In genomic region chr1:2602311-2602835, GRCh38 we compare ENCODE assay signal across 1 cellular context.
TF ChIP-seq lines count a peak whose summit lies in the region.

No MANE protein-coding gene starts in this region.

TF ChIP-seq in SK-N-SH treated with all-trans-retinoic acid at 6 μM for 48 hours, 23 proteins besides CTCF, POLR2A, EP300 and RAD21 (continued from another document):
- TF ChIP-seq TSHZ2 (CRISPR knock-in tag; IDR thresholded peaks at IDR 0.05): no peak
- TF ChIP-seq ZNF70 (CRISPR knock-in tag; IDR thresholded peaks at IDR 0.05): no peak
- TF ChIP-seq TCF4 (CRISPR knock-in tag; IDR thresholded peaks at IDR 0.05; ENCODE audit: borderline replicate concordance): no peak
- no peak for TF ChIP-seq CSDC2 (CRISPR knock-in tag; IDR thresholded peaks at IDR 0.05)
- no peak for TF ChIP-seq PATZ1 (CRISPR knock-in tag; IDR thresholded peaks at IDR 0.05; ENCODE audit: borderline replicate concordance)
- TF ChIP-seq ESRRG (CRISPR knock-in tag; IDR thresholded peaks at IDR 0.05): no peak
- TF ChIP-seq OSR1 (CRISPR knock-in tag; IDR thresholded peaks at IDR 0.05): no peak
- TF ChIP-seq ISL1 (CRISPR knock-in tag; IDR thresholded peaks at IDR 0.05): no peak
- no peak for TF ChIP-seq BACH2 (CRISPR knock-in tag; IDR thresholded peaks at IDR 0.05; ENCODE audit: borderline replicate concordance)
- no peak for TF ChIP-seq ZNF8 (CRISPR knock-in tag; IDR thresholded peaks at IDR 0.05)
- no peak for TF ChIP-seq TOX (CRISPR knock-in tag; IDR thresholded peaks at IDR 0.05; ENCODE audit: borderline replicate concordance)
- no peak for TF ChIP-seq ZFP3 (CRISPR knock-in tag; IDR thresholded peaks at IDR 0.05)
- no peak for TF ChIP-seq POU6F1 (CRISPR knock-in tag; IDR thresholded peaks at IDR 0.05; ENCODE audit: borderline replicate concordance, low read depth)
- no peak for TF ChIP-seq CSRNP3 (CRISPR knock-in tag; IDR thresholded peaks at IDR 0.05)
- no peak for TF ChIP-seq ZNF565 (CRISPR knock-in tag; conservative IDR thresholded peaks at IDR 0.05; ENCODE audit: low read depth)
- no peak for TF ChIP-seq PPARA (CRISPR knock-in tag; IDR thresholded peaks at IDR 0.05; ENCODE audit: borderline replicate concordance)
- TF ChIP-seq ARNTL (CRISPR knock-in tag; IDR thresholded peaks at IDR 0.05; ENCODE audit: borderline replicate concordance, low read depth): no peak
